In the genomic region with DNA sequence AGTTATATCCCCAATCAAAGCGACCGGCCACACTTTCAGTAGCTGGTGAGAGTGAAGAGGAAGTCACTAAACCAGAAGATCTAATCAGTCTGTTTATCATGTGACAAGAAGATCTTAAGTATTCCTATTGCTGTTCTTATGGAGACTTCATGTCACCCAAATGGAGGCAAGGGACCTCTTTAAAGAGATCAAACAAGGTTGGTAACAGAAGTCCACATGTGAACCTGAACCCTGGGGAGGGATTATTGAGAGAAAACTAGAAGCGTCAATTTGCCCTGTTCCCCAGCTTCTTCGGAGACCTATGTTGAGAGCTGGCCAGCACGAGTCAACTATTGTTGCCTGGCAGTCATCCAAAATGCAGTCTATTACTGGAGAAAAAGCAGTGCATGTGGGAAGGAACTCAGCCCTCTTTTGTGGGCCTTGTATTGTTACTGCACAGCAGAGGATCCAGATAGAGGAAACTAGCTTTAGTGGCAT, we compare ENCODE assay signal across 8 cellular contexts.
DNase-seq lines count a peak whose midpoint lies in the region; FAIRE-seq and TF ChIP-seq lines count a peak whose summit lies in the region.

No MANE protein-coding gene starts in this region.

- DNase-seq in COR-L47 (lab: John Stamatoyannopoulos, UW) (peak; percentile 88), NOMO-1 treated with DMSO at 0.1 percent for 48 hours (lab: John Stamatoyannopoulos, UW; ENCODE audit: unreplicated experiment) (peak; percentile 47), skeletal muscle cell (ENCODE audit: low read depth) (peak; percentile 71), SW 1271 (lab: John Stamatoyannopoulos, UW) (no peak), putamen (ENCODE audit: low spot score) (no peak)
- DNase-seq in stimulated activated CD4-positive, alpha-beta T cell treated with anti-CD3 and anti-CD28 coated beads, Interleukin-2, amount 100 ng/mL, for 24 hours = no peak

- H3K36me3 ChIP-seq in HEK293 (ENCODE audit: control insufficient read depth in 2 of 2, insufficient read depth in 1 of 2, low read length in 2 of 2) = no peaks in the 10 kb centered on the region

- POLR2A ChIA-PET in HEK293 (lab: Yijun Ruan, JAX) = no interaction called here

- CTCF ChIA-PET in HEK293 (lab: Yijun Ruan, JAX) = interaction anchor here (0.8 kb wide), 1 partner anchor 12 kb away, joined by 3 read pairs; no protein-coding TSS in a partner anchor

- no peak overlapping the region for H3K4me3 ChIP-seq in HEK293 (ENCODE audit: low read depth, low read length)
- no peak overlapping the region for H3K4me3 ChIP-seq in skeletal muscle cell (ENCODE audit: low read depth, low read length)

- peaks cover 10% of the 10 kb centered on the region for H3K4me1 ChIP-seq in HEK293 (ENCODE audit: control insufficient read depth, insufficient read depth, low read length)

- no peak overlapping the region for H3K27ac ChIP-seq in HEK293 (ENCODE audit: extremely low read depth, low read depth, low read length)

- peak; percentile 86 for FAIRE-seq in endometrium (lab: Jason Lieb, UNC)

- no peaks in the 10 kb centered on the region for H3K9me3 ChIP-seq in HEK293 (ENCODE audit: control insufficient read depth, insufficient read depth, low read depth, low read length)

- no peak for TF ChIP-seq CTCF in HEK293 (tag by site-specific recombination; IDR thresholded peaks at IDR 0.05)

TF ChIP-seq in HEK293, 187 proteins besides CTCF, POLR2A, EP300 and RAD21:
- TF ChIP-seq REST (tag by site-specific recombination; IDR thresholded peaks at IDR 0.05) (0 out of 2 replicates have a peak, but pooled peaks have one; percentile 39), PRDM2 (tag by site-specific recombination; IDR thresholded peaks at IDR 0.05; ENCODE audit: borderline replicate concordance) (no peak), OSR2 (tag by site-specific recombination; IDR thresholded peaks at IDR 0.05) (peak; percentile 49; the same call in 1 of the 2 replicates), MZF1 (tag by site-specific recombination; IDR thresholded peaks at IDR 0.05; ENCODE audit: borderline replicate concordance) (peak; percentile 37; the same call in 1 of the 2 replicates), ZFP37 (tag by site-specific recombination; IDR thresholded peaks at IDR 0.05) (no peak), PRDM6 (tag by site-specific recombination; IDR thresholded peaks at IDR 0.05) (0 out of 2 replicates have a peak, but pooled peaks have one; percentile 6)

Comparison
In these comparisons a context has a peak if more than half of its experiments do, and no peak if none do; other contexts are left out.
1. DNase-seq: peak in COR-L47 (single experiment), NOMO-1 treated with DMSO at 0.1 percent for 48 hours (single experiment) and skeletal muscle cell (single experiment); none in SW 1271 (0 of 2), stimulated activated CD4-positive, alpha-beta T cell treated with anti-CD3 and anti-CD28 coated beads, Interleukin-2, amount 100 ng/mL, for 24 hours (0 of 2) and putamen (single experiment).